ENCODE assay signal across 1 cellular context in genomic region chr1:212261361-212261929, GRCh38.
TF ChIP-seq lines count a peak whose summit lies in the region.

No MANE protein-coding gene starts in this region.

TF ChIP-seq in K562, 482 proteins besides CTCF, POLR2A, EP300 and RAD21 (continued from another document and continues in another):
- no peak for TF ChIP-seq E2F4 (CRISPR knock-in tag; IDR thresholded peaks at IDR 0.05; ENCODE audit: low read depth)
- TF ChIP-seq SNAPC5 (CRISPR knock-in tag; IDR thresholded peaks at IDR 0.05), result no peak
- TF ChIP-seq THRA (IDR thresholded peaks at IDR 0.05), result no peak
- TF ChIP-seq ZNF174 (CRISPR knock-in tag; IDR thresholded peaks at IDR 0.05), result no peak
- no peak for TF ChIP-seq RFX5 (IDR thresholded peaks at IDR 0.05; ENCODE audit: low read depth, low read length)
- TF ChIP-seq NFXL1 (CRISPR knock-in tag; IDR thresholded peaks at IDR 0.05), result no peak
- no peak for TF ChIP-seq THAP7 (CRISPR knock-in tag; IDR thresholded peaks at IDR 0.05)
- no peak for TF ChIP-seq PHF20 (IDR thresholded peaks at IDR 0.05; ENCODE audit: partially characterized antibody)
- no peak for TF ChIP-seq KLF10 (CRISPR knock-in tag; IDR thresholded peaks at IDR 0.05)
- TF ChIP-seq SMARCE1 (IDR thresholded peaks at IDR 0.05), result peak; percentile 61; the same call in 1 of the 2 replicates
- TF ChIP-seq KLF6 (CRISPR knock-in tag; IDR thresholded peaks at IDR 0.05; ENCODE audit: borderline replicate concordance), result 0 out of 2 replicates have a peak, but pooled peaks have one; percentile 7
- TF ChIP-seq ZNF644 (tag; IDR thresholded peaks at IDR 0.05; ENCODE audit: low read depth), result no peak
- TF ChIP-seq SOX6 (IDR thresholded peaks at IDR 0.05), result peak; percentile 71; the same call in 1 of the 2 replicates
- no peak for TF ChIP-seq ZNF354B (CRISPR knock-in tag; IDR thresholded peaks at IDR 0.05)
- no peak for TF ChIP-seq REST (CRISPR knock-in tag; IDR thresholded peaks at IDR 0.05; ENCODE audit: low read depth)
- no peak for TF ChIP-seq ZNF77 (CRISPR knock-in tag; IDR thresholded peaks at IDR 0.05)
- TF ChIP-seq HNRNPK (IDR thresholded peaks at IDR 0.05; ENCODE audit: low read depth, low read length, poor library complexity, severe bottlenecking), result no peak
- no peak for TF ChIP-seq ELK1 (CRISPR knock-in tag; IDR thresholded peaks at IDR 0.05)
- no peak for TF ChIP-seq MGA (IDR thresholded peaks at IDR 0.05)
- TF ChIP-seq ZBTB9 (CRISPR knock-in tag; IDR thresholded peaks at IDR 0.05), result no peak
- TF ChIP-seq EGR1 (conservative IDR thresholded peaks at IDR 0.05), result peak; percentile 27; the same call in 1 of the 2 replicates
- TF ChIP-seq GATAD2A (IDR thresholded peaks at IDR 0.05), result no peak; the same call in 1 of the 2 replicates
- no peak for TF ChIP-seq SP2 (IDR thresholded peaks at IDR 0.05; ENCODE audit: extremely low read depth, low read depth, low read length, poor library complexity, severe bottlenecking)
- no peak for TF ChIP-seq KAT7 (CRISPR knock-in tag; IDR thresholded peaks at IDR 0.05; ENCODE audit: borderline replicate concordance)
- TF ChIP-seq MLLT1 (IDR thresholded peaks at IDR 0.05), result no peak
- no peak for TF ChIP-seq HDAC8 (tag; IDR thresholded peaks at IDR 0.05)
- no peak for TF ChIP-seq HEY1 (CRISPR knock-in tag; IDR thresholded peaks at IDR 0.05; ENCODE audit: borderline replicate concordance)
- 0 out of 4 replicates have a peak, but pooled peaks of 1 of the 2 experiments have one; percentile 3 for TF ChIP-seq MNT (conservative IDR thresholded peaks at IDR 0.05)
